Comparison of ENCODE assay signal across 28 cellular contexts in the genomic region with DNA sequence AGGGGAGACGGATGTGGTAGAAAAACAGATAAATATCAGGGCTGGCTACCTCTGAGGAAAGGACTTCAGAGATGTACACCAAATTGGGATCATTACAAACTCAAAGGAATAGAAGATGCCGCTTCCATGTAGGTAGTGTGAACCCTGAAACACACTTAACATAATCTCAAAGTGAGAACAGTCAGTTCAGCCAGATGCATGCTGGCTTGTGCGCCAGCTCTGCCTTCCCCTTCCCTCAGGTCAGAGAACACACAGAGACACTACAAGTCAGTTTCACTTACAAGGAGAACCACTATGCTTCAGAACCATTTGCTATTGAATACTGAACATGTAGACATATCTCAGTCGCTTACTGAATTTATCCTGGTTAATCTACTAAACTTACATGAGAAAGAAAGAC.
"Had no signal": no experiment of that assay in that cellular context is flagged by ENCODE, and none has a peak within 500 bp of the region (broad histone marks: within the 10 kb centered on the region; RNA-seq: fewer than 3 reads in every experiment).

No MANE protein-coding gene starts in this region.

- H3K27ac Mint-ChIP-seq: immature natural killer cell; nephron; stimulated activated memory B cell treated with anti-CD40 and anti-IgM and Interleukin-4, amounts not matched to agents 10 μg/mL and 1 μg/mL and 100 μg/mL, for 72 hours had no signal

- H3K27me3 ChIP-seq: pancreas, right lobe of liver, stomach, tibial artery, upper lobe of right lung, uterus had no signal

- H3K36me3 Mint-ChIP-seq: immature natural killer cell had no signal

- FAIRE-seq: islet of Langerhans, kidney, pancreas had no signal

- ATAC-seq: lower lobe of right lung; naive thymus-derived CD8-positive, alpha-beta T cell; pancreas; right lobe of liver; stimulated activated memory B cell treated with anti-CD40 and anti-IgM and Interleukin-4, amounts not matched to agents 10 μg/mL and 1 μg/mL and 100 μg/mL, for 72 hours; upper lobe of right lung had no signal

- H3K27me3 Mint-ChIP-seq: stimulated activated memory B cell treated with anti-CD40 and anti-IgM and Interleukin-4, amounts not matched to agents 10 μg/mL and 1 μg/mL and 100 μg/mL, for 72 hours had no signal

- H3K4me3 Mint-ChIP-seq: immature natural killer cell; naive thymus-derived CD8-positive, alpha-beta T cell; nephron; neural crest cell; stimulated activated memory B cell treated with anti-CD40 and anti-IgM and Interleukin-4, amounts not matched to agents 10 μg/mL and 1 μg/mL and 100 μg/mL, for 72 hours had no signal

- H3K4me1 Mint-ChIP-seq: immature natural killer cell; stimulated activated memory B cell treated with anti-CD40 and anti-IgM and Interleukin-4, amounts not matched to agents 10 μg/mL and 1 μg/mL and 100 μg/mL, for 72 hours had no signal

- H3K27ac ChIP-seq: lower lobe of right lung, pancreas, prostate gland, right lobe of liver, stomach, thoracic aorta, tibial artery, upper lobe of right lung, uterus had no signal

- H3K36me3 ChIP-seq: lower lobe of right lung, pancreas, prostate gland, right lobe of liver, thoracic aorta, upper lobe of right lung, uterus had no signal

- DNase-seq: hypothalamus; immature natural killer cell; kidney; lower lobe of right lung; mammary epithelial cell; mesenchymal stem cell; naive thymus-derived CD8-positive, alpha-beta T cell; nucleus accumbens; pancreas; posterior cingulate gyrus; retina; right lobe of liver; stimulated activated CD4-positive, alpha-beta T cell treated with anti-CD3 and anti-CD28 coated beads, Interleukin-1b, Interleukin-23, amount 100 ng/mL, for 48 hours; stimulated activated CD4-positive, alpha-beta T cell treated with anti-CD3 and anti-CD28 coated beads, Interleukin-2, amount 100 ng/mL, for 48 hours; stimulated activated CD4-positive, alpha-beta T cell treated with anti-CD3 and anti-CD28 coated beads, Interleukin-4, amount 100 ng/mL, for 4 hours; stimulated activated CD8-positive, alpha-beta memory T cell treated with anti-CD3 and anti-CD28 coated beads, Interleukin-4, amount 100 ng/mL, for 48 hours; stimulated activated naive CD4-positive, alpha-beta T cell treated with Interleukin-2 at 50 U/mL for 16 hours; stomach; tibial artery; upper lobe of right lung; uterus had no signal

- H3K9me3 Mint-ChIP-seq: neural crest cell had no signal

- H3K4me3 ChIP-seq: lower lobe of right lung, pancreas, prostate gland, right lobe of liver, smooth muscle cell, stomach, thoracic aorta, tibial artery, upper lobe of right lung, uterus had no signal

- H3K4me1 ChIP-seq: pancreas, prostate gland, right lobe of liver, uterus had no signal

- H3K9me3 ChIP-seq: pancreas, prostate gland, right lobe of liver, uterus had no signal
